ENCODE assay signal across 19 cellular contexts in the genomic region with DNA sequence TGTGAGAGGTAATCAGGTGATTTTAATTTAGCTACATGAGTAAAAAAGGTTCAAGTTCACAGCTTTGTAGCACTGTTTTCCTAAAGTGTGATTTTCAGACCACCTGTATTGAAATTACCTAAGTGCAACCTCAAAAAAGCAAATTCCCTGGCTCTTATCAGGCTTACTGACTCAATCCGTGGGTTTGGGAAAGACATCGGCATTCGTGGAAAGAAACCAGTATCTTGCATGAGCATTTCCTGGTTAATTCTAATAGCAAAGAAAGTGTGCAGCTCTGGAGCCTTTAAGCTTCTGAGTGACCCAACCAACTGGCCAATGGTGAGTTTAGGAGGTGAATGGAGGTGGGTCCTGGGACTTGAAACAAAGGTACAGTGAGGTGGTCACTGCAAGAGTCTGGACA.
"Had no signal": no experiment of that assay in that cellular context is flagged by ENCODE, and none has a peak within 500 bp of the region (broad histone marks: within the 10 kb centered on the region; RNA-seq: fewer than 3 reads in every experiment).

No MANE protein-coding gene starts in this region.

- H3K27me3 Mint-ChIP-seq: stimulated activated memory B cell treated with anti-CD40 and anti-IgM and Interleukin-4, amounts not matched to agents 10 μg/mL and 1 μg/mL and 100 μg/mL, for 72 hours; stimulated activated naive CD8-positive, alpha-beta T cell treated with anti-CD3 and anti-CD28 coated beads, Interleukin-15, amount 100 ng/mL, for 72 hours had no signal

- H3K27me3 ChIP-seq: heart left ventricle, ovary, right atrium auricular region, transverse colon had no signal

- H3K36me3 ChIP-seq: ovary, thoracic aorta, transverse colon had no signal

- H3K4me3 ChIP-seq: coronary artery, heart left ventricle, ovary, right atrium auricular region, smooth muscle cell, thoracic aorta, transverse colon had no signal

- H3K4me3 Mint-ChIP-seq: natural killer cell; neural crest cell; stimulated activated memory B cell treated with anti-CD40 and anti-IgM and Interleukin-4, amounts not matched to agents 10 μg/mL and 1 μg/mL and 100 μg/mL, for 72 hours; stimulated activated naive CD8-positive, alpha-beta T cell treated with anti-CD3 and anti-CD28 coated beads, Interleukin-15, amount 100 ng/mL, for 72 hours had no signal

- H3K4me1 Mint-ChIP-seq: natural killer cell; stimulated activated memory B cell treated with anti-CD40 and anti-IgM and Interleukin-4, amounts not matched to agents 10 μg/mL and 1 μg/mL and 100 μg/mL, for 72 hours; stimulated activated naive CD8-positive, alpha-beta T cell treated with anti-CD3 and anti-CD28 coated beads, Interleukin-15, amount 100 ng/mL, for 72 hours had no signal

- H3K27ac ChIP-seq: coronary artery, heart left ventricle, ovary, right atrium auricular region, thoracic aorta, transverse colon had no signal

- DNase-seq: effector CD4-positive, alpha-beta T cell; heart left ventricle; hypothalamus; islet precursor cell; mammary epithelial cell; natural killer cell; nucleus accumbens; ovary; stimulated activated CD4-positive, alpha-beta T cell treated with anti-CD3 and anti-CD28 coated beads, Interleukin-4, amount 100 ng/mL, for 24 hours; stimulated activated naive CD8-positive, alpha-beta T cell treated with anti-CD3 and anti-CD28 coated beads, Interleukin-15, amount 100 ng/mL, for 72 hours; substantia nigra; transverse colon had no signal

- H3K4me1 ChIP-seq: heart left ventricle, right atrium auricular region, transverse colon had no signal

- ATAC-seq: heart left ventricle; natural killer cell; stimulated activated memory B cell treated with anti-CD40 and anti-IgM and Interleukin-4, amounts not matched to agents 10 μg/mL and 1 μg/mL and 100 μg/mL, for 72 hours; stimulated activated naive CD8-positive, alpha-beta T cell treated with anti-CD3 and anti-CD28 coated beads, Interleukin-15, amount 100 ng/mL, for 72 hours had no signal

- H3K9me3 ChIP-seq: ovary, transverse colon had no signal

- H3K27ac Mint-ChIP-seq: endodermal cell; natural killer cell; stimulated activated memory B cell treated with anti-CD40 and anti-IgM and Interleukin-4, amounts not matched to agents 10 μg/mL and 1 μg/mL and 100 μg/mL, for 72 hours; stimulated activated naive CD8-positive, alpha-beta T cell treated with anti-CD3 and anti-CD28 coated beads, Interleukin-15, amount 100 ng/mL, for 72 hours had no signal
